Comparison of ENCODE assay signal across 8 cellular contexts in the genomic region with DNA sequence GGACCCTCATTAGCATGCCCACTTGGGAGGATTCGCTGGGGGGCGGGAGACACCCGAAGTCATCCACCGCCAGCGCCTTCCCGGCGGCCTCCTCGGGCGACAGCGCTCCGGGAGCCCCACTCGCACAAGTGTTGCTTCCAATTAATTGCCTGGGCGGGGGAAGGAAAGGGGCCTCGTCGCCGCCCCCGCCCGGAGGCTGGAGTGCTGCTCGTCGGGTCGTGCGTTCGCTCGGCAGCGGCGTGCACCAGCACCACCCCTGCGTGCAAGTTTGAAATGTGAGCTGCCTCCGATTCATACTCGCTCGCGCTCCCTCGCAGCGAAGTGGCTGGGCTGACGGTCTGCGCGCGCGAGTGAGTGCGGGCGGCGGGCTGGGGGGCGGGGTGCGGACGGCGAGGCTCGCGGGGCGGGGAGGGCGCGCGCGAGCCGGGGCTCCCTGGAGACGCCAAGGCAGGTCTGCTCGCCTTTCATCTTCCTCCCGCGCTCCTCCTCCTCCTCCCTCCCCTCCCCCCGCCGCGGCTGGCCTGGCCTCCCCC.
DNase-seq lines count a peak whose midpoint lies in the region; ATAC-seq and TF ChIP-seq lines count a peak whose summit lies in the region.

No MANE protein-coding gene starts in this region.

- WGBS in HUES64 = under 1% methylated on average over 56 of the region's 60 CpGs
- WGBS in body of pancreas, 2 donors = 25 to 51% methylated on average over 26 to 27 of the region's 60 CpGs

- CTCF ChIA-PET in BJ (lab: Yijun Ruan, JAX) = no interaction called here

- H3K36me3 ChIP-seq in BJ (ENCODE audit: control insufficient read depth, insufficient read depth, low read length) (peaks cover 3% of the 10 kb centered on the region), HUES64 (ENCODE audit: insufficient read depth, low read length) (no peaks in the 10 kb centered on the region), body of pancreas (replicated peaks in 1 of 2; ENCODE audit: insufficient read depth in 1 of 2, low read depth in 2 of 2) (no peaks in the 10 kb centered on the region), iPS-15b (ENCODE audit: control insufficient read depth, insufficient read depth, low read length) (peaks cover 5% of the 10 kb centered on the region), skeletal muscle satellite cell (ENCODE audit: insufficient read depth, low read length) (peaks cover 16% of the 10 kb centered on the region)

- ATAC-seq in GM19328 (IDR thresholded peaks at IDR 0.05; ENCODE audit: unreplicated experiment) = peak; percentile 25
- ATAC-seq in body of pancreas = peak; percentile 22
- ATAC-seq in HG03139 (IDR thresholded peaks at IDR 0.05; ENCODE audit: unreplicated experiment) = no peak

- TF ChIP-seq CTCF in BJ (IDR thresholded peaks at IDR 0.05; ENCODE audit: insufficient read depth, low read depth, low read length) = no peak
- no peak for TF ChIP-seq CTCF in body of pancreas (IDR thresholded peaks at IDR 0.05)

- H3K9ac ChIP-seq in HUES64 (ENCODE audit: low read depth, low read length) = peak overlapping the region; percentile 52
- H3K9ac ChIP-seq in iPS-15b (ENCODE audit: low read depth, low read length) = no peak overlapping the region
- H3K9ac ChIP-seq in skeletal muscle satellite cell (ENCODE audit: low read depth, low read length) = no peak overlapping the region

- H3K4me3 ChIP-seq in BJ (ENCODE audit: low read depth, low read length) = peak overlapping the region; percentile 46
- peak overlapping the region; percentile 59 for H3K4me3 ChIP-seq in HUES64 (ENCODE audit: low read length)
- no peak overlapping the region for H3K4me3 ChIP-seq in body of pancreas
- peak overlapping the region; percentile 49 for H3K4me3 ChIP-seq in iPS-15b (ENCODE audit: low read depth, low read length)
- H3K4me3 ChIP-seq in skeletal muscle satellite cell (ENCODE audit: low read length) = peak overlapping the region; percentile 70

- intact Hi-C loops in body of pancreas (cut with DNase I) = no loop called here

- H3K27ac ChIP-seq in HUES64 (ENCODE audit: low read depth, low read length) (peak overlapping the region; percentile 56; the same call in 1 of the 2 replicates), body of pancreas (peak overlapping the region; percentile 50 to 87 (median 74))

- H3K27me3 ChIP-seq in BJ (ENCODE audit: control insufficient read depth, insufficient read depth, low read length) (no peaks in the 10 kb centered on the region), HUES64 (ENCODE audit: insufficient read depth, low read length) (peaks cover 54% of the 10 kb centered on the region), body of pancreas (no peaks in the 10 kb centered on the region), iPS-15b (ENCODE audit: control insufficient read depth, insufficient read depth, low read length) (peaks cover 27% of the 10 kb centered on the region), skeletal muscle satellite cell (ENCODE audit: control insufficient read depth, insufficient read depth, low read length) (no peaks in the 10 kb centered on the region)

- no peaks in the 10 kb centered on the region for H3K9me3 ChIP-seq in HUES64 (ENCODE audit: insufficient read depth, low read depth, low read length)
- no peaks in the 10 kb centered on the region for H3K9me3 ChIP-seq in body of pancreas
- H3K9me3 ChIP-seq in iPS-15b (ENCODE audit: control insufficient read depth, insufficient read depth, low read length) = no peaks in the 10 kb centered on the region
- H3K9me3 ChIP-seq in skeletal muscle satellite cell (replicated peaks; ENCODE audit: low read length) = no peaks in the 10 kb centered on the region

- peak in 1 of 3 donors; percentile 36 for TF ChIP-seq POLR2A in body of pancreas (IDR thresholded peaks at IDR 0.05)

- H3K4me1 ChIP-seq in HUES64 (ENCODE audit: insufficient read depth, low read length) (peaks cover 36% of the 10 kb centered on the region), body of pancreas (peaks cover 58% of the 10 kb centered on the region), iPS-15b (ENCODE audit: control insufficient read depth, insufficient read depth, low read length) (peaks cover 32% of the 10 kb centered on the region), skeletal muscle satellite cell (ENCODE audit: control insufficient read depth, insufficient read depth, low read length) (peaks cover 59% of the 10 kb centered on the region)

- H3K4me2 ChIP-seq in skeletal muscle satellite cell (ENCODE audit: low read length) = peak overlapping the region; percentile 88

- POLR2A ChIA-PET in BJ (lab: Charles Lee) = interaction anchor here (0.7 kb wide), 1 partner anchor 696 kb away, joined by 4 read pairs; no protein-coding TSS in a partner anchor

- DNase-seq in BJ (ENCODE audit: low read depth) (no peak), T-helper 2 cell (peak in 4 of 5 experiments; percentile 27 to 89 (median 40)), body of pancreas (peak; percentile 34 to 62 (median 54))

Comparison
In these comparisons a context has a peak if more than half of its experiments do, and no peak if none do; other contexts are left out.
1. H3K4me3 ChIP-seq: peak in BJ (single experiment), HUES64 (single experiment), iPS-15b (single experiment) and skeletal muscle satellite cell (single experiment); none in body of pancreas (0 of 2).